ENCODE assay signal across 18 cellular contexts in the genomic region with DNA sequence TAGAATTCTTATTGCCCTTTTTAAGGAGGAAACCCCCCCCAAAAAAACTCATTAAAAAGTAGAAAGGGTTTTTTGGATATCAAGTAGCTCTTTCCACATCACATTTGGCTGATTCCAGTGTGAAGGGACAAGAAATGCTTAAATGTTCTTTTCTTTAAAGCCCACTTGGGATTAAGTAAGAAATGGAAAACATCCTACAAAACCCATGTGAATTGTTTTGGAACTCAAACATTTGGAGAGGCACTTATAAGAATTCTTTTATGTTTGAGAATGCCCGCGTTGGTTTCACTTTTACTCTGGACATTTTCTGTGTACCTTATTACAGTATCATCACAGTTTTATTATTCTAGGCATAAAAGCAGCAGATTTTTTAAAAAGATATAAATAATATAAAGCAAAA.
DNase-seq lines count a peak whose midpoint lies in the region; FAIRE-seq and TF ChIP-seq lines count a peak whose summit lies in the region.
"Had no signal": no experiment of that assay in that cellular context is flagged by ENCODE, and none has a peak within 500 bp of the region (broad histone marks: within the 10 kb centered on the region; RNA-seq: fewer than 3 reads in every experiment).

No MANE protein-coding gene starts in this region.

- intact Hi-C loops in left ventricle myocardium inferior (cut with micrococcal nuclease), result no loop called here
- intact Hi-C loops in cardiac septum (cut with DNase I), result loop anchor here (5.0 kb wide), 1 partner anchor 289 kb away; no protein-coding TSS in a partner anchor
- intact Hi-C loops in A673 (cut with micrococcal nuclease; ENCODE audit: unreplicated experiment), result loop anchor here (5.0 to 10.0 kb wide), 2 partner anchors 104 to 171 kb away; no protein-coding TSS in a partner anchor

- WGBS in SK-N-SH (ENCODE audit: low lambda C conversion rate), result 99% methylated on average over 2 of the region's 2 CpGs

- H3K36me3 ChIP-seq in left ventricle myocardium inferior (no peaks in the 10 kb centered on the region), neuron (ENCODE audit: insufficient read depth, low read length) (no peaks in the 10 kb centered on the region), SK-N-SH (replicated peaks in 1 of 2; ENCODE audit: control insufficient read depth in 1 of 2, insufficient read depth in 2 of 2, low read length in 1 of 2) (no peaks in the 10 kb centered on the region), A673 (ENCODE audit: insufficient read depth, low read length, poor library complexity, severe bottlenecking) (no peaks in the 10 kb centered on the region)

- no peaks in the 10 kb centered on the region for H3K9me3 ChIP-seq in left ventricle myocardium inferior (replicated peaks)
- H3K9me3 ChIP-seq in neuron (ENCODE audit: low read length), result no peaks in the 10 kb centered on the region
- no peaks in the 10 kb centered on the region for H3K9me3 ChIP-seq in SK-N-SH
- H3K9me3 ChIP-seq in A673 (ENCODE audit: low read depth, low read length, poor library complexity, severe bottlenecking), result no peaks in the 10 kb centered on the region

- no peak for TF ChIP-seq RAD21 in SK-N-SH (IDR thresholded peaks at IDR 0.05; ENCODE audit: low read length)

- BruUV-seq in A673 (replicated peaks; lab: Mats Ljungman, UMichigan), result no TSS peak

- DNase-seq in left ventricle myocardium inferior, result no peak
- DNase-seq in cardiac septum (ENCODE audit: low spot score), result no peak
- no peak for DNase-seq in SK-N-SH
- no peak for DNase-seq in NCI-H2171 (lab: John Stamatoyannopoulos, UW)
- no peak for DNase-seq in DMS114 treated with DMSO at 0.1 percent for 48 hours (lab: John Stamatoyannopoulos, UW; ENCODE audit: unreplicated experiment)
- no peak for DNase-seq in A673 (ENCODE audit: low spot score)
- DNase-seq: ACHN; activated effector memory CD4-positive, alpha-beta T cell treated with anti-CD3 and anti-CD28 coated beads, Interleukin-2, amount 50 U/mL, for 16 hours; GF-D8; NCI-H1436 treated with DMSO at 0.1 percent for 48 hours; NCI-H524; posterior cingulate gyrus; substantia nigra had no signal

- no peaks in the 10 kb centered on the region for H3K9me2 ChIP-seq in SK-N-SH

- TF ChIP-seq EP300 in SK-N-SH (IDR thresholded peaks at IDR 0.05; ENCODE audit: borderline replicate concordance in 1 of 2, low read depth in 1 of 2, low read length in 1 of 2), result no peak

- H2AFZ ChIP-seq in neuron (ENCODE audit: low read depth, low read length) (peak overlapping the region; percentile 14), SK-N-SH (ENCODE audit: low read depth) (no peak overlapping the region; the same call in 1 of the 2 replicates)

- peaks cover under 1% of the 10 kb centered on the region for H3F3A ChIP-seq in SK-N-SH (replicated peaks; ENCODE audit: insufficient read depth)

- peak; percentile 80 for FAIRE-seq in endometrium (lab: Jason Lieb, UNC)
- FAIRE-seq: islet of Langerhans had no signal

- H3K4me3 ChIP-seq in left ventricle myocardium inferior, result peak overlapping the region; percentile 48
- no peak overlapping the region for H3K4me3 ChIP-seq in neuron (ENCODE audit: low read length)
- H3K4me3 ChIP-seq in SK-N-SH (ENCODE audit: low read depth in 2 of 2, low read length in 1 of 2), result no peak overlapping the region
- no peak overlapping the region for H3K4me3 ChIP-seq in A673 (ENCODE audit: low read depth, low read length, poor library complexity, severe bottlenecking)

- H3K4me1 ChIP-seq in left ventricle myocardium inferior (peaks cover 39% of the 10 kb centered on the region), neuron (ENCODE audit: insufficient read depth, low read length) (peaks cover 14% of the 10 kb centered on the region), SK-N-SH (ENCODE audit: control insufficient read depth in 1 of 2, insufficient read depth in 2 of 2, low read depth in 1 of 2, low read length in 1 of 2) (peaks cover 4 to 6% of the 10 kb centered on the region in 2 experiments; a peak in 3 of 4 replicates), A673 (ENCODE audit: insufficient read depth, low read length, poor library complexity, severe bottlenecking) (no peaks in the 10 kb centered on the region)

- TF ChIP-seq CTCF in left ventricle myocardium inferior (IDR thresholded peaks at IDR 0.05; ENCODE audit: borderline replicate concordance) (no peak), SK-N-SH (IDR thresholded peaks at IDR 0.05) (no peak), A673 (conservative IDR thresholded peaks at IDR 0.05; ENCODE audit: low read depth, low read length) (no peak)

- no peak overlapping the region for H3K9ac ChIP-seq in SK-N-SH
- H3K9ac ChIP-seq: KMS-11 had no signal

- no peaks in the 10 kb centered on the region for H3K79me2 ChIP-seq in SK-N-SH (ENCODE audit: insufficient read depth)

- H3K4me2 ChIP-seq in SK-N-SH, result no peak overlapping the region
- H3K4me2 ChIP-seq: KMS-11 had no signal

- no peaks in the 10 kb centered on the region for H3K27me3 ChIP-seq in left ventricle myocardium inferior (ENCODE audit: low read depth)
- no peaks in the 10 kb centered on the region for H3K27me3 ChIP-seq in neuron (ENCODE audit: insufficient read depth, low read length)
- H3K27me3 ChIP-seq in SK-N-SH (ENCODE audit: insufficient read depth), result no peaks in the 10 kb centered on the region
- no peaks in the 10 kb centered on the region for H3K27me3 ChIP-seq in A673 (replicated peaks; ENCODE audit: insufficient read depth, low read depth, low read length, poor library complexity)

- H3K27ac ChIP-seq in left ventricle myocardium inferior (replicated peaks), result peak overlapping the region; percentile 68
- H3K27ac ChIP-seq in SK-N-SH (ENCODE audit: low read depth in 2 of 2, low read length in 1 of 2), result no peak overlapping the region
- no peak overlapping the region for H3K27ac ChIP-seq in A673 (ENCODE audit: low read depth, low read length, poor library complexity, severe bottlenecking)
- H3K27ac ChIP-seq: HL-60, KMS-11 had no signal

- H4K20me1 ChIP-seq in SK-N-SH (ENCODE audit: insufficient read depth), result no peaks in the 10 kb centered on the region

- CTCF ChIA-PET in SK-N-SH (lab: Yijun Ruan, JAX) (interaction anchor here (1.3 to 3.0 kb wide), 2 partner anchors 486 to 677 kb away, joined by 5 to 10 read pairs; no protein-coding TSS in a partner anchor), A673 (lab: Charles Lee) (no interaction called here)

- POLR2A ChIA-PET in SK-N-SH (lab: Yijun Ruan, JAX), result no interaction called here
- POLR2A ChIA-PET in A673 (lab: Charles Lee; ENCODE audit: low non-redundant PET), result no interaction called here

TF ChIP-seq in SK-N-SH, 30 proteins besides CTCF, POLR2A, EP300 and RAD21:
- TF ChIP-seq GATA2 (CRISPR knock-in tag; IDR thresholded peaks at IDR 0.05), result no peak
- no peak for TF ChIP-seq EZH2phosphoT487 (IDR thresholded peaks at IDR 0.05; ENCODE audit: borderline replicate concordance, low read depth)
- no peak for TF ChIP-seq FOXJ3 (CRISPR knock-in tag; IDR thresholded peaks at IDR 0.05)
- no peak for TF ChIP-seq ELF1 (IDR thresholded peaks at IDR 0.05)
